In the genomic region with DNA sequence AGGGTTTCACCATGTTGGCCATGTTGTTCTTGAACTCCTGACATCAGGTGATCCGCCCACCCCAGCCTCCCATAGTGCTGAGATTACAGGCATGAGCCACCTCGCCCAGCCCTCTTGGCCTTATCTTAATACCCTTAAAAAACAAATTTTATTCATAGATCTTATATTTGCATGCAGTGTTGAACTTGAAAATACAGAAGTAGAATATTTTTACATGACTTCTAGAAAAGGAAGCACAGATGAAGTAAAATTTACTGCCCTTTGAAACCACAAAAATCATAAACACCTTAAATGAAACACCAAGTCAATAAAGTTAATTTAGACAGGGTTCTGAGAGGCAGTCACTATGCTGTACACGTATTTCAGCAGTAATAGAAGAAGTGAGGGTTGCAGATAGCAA, we compare ENCODE assay signal across 12 cellular contexts.
DNase-seq lines count a peak whose midpoint lies in the region; ATAC-seq and TF ChIP-seq lines count a peak whose summit lies in the region.
"Had no signal": no experiment of that assay in that cellular context is flagged by ENCODE, and none has a peak within 500 bp of the region (broad histone marks: within the 10 kb centered on the region; RNA-seq: fewer than 3 reads in every experiment).

No MANE protein-coding gene starts in this region.

- WGBS in lower leg skin, 2 donors = 89 to 93% methylated on average over 3 of the region's 3 CpGs

- peak; percentile 65 for ATAC-seq in GM19328 (IDR thresholded peaks at IDR 0.05; ENCODE audit: unreplicated experiment)
- peak; percentile 51 for ATAC-seq in HG02623 (IDR thresholded peaks at IDR 0.05; ENCODE audit: unreplicated experiment)
- ATAC-seq in HG03439 (IDR thresholded peaks at IDR 0.05; ENCODE audit: unreplicated experiment) = peak; percentile 79
- peak; percentile 65 to 70 for ATAC-seq in naive B cell (ENCODE audit: low read depth in 2 of 2)

- H3K9me3 Mint-ChIP-seq in naive B cell = peaks cover 10 to 30% (median 25%) of the 10 kb centered on the region in 7 donors

- peaks cover 49 to 71% (median 65%) of the 10 kb centered on the region in 3 donors for H3K4me1 Mint-ChIP-seq in naive B cell

- TF ChIP-seq CTCF in lower leg skin (IDR thresholded peaks at IDR 0.05) = no peak

- H3K27me3 Mint-ChIP-seq in naive B cell = no peaks in the 10 kb centered on the region

- no peak for TF ChIP-seq POLR2A in lower leg skin (IDR thresholded peaks at IDR 0.05)

- intact Hi-C loops in lower leg skin (cut with DNase I; ENCODE audit: low total_unique reads) = no loop called here

- no peak overlapping the region for H3K4me3 ChIP-seq in lower leg skin (ENCODE audit: low read depth, poor library complexity, severe bottlenecking)
- H3K4me3 ChIP-seq: thyroid gland had no signal

- H3K4me3 Mint-ChIP-seq in naive B cell = peak overlapping the region; percentile 17 to 88 (median 64)
- H3K4me3 Mint-ChIP-seq: mesothelial cell of epicardium had no signal

- peak; percentile 48 for DNase-seq in naive B cell
- no peak for DNase-seq in NCI-H2196 treated with DMSO at 0.1 percent for 48 hours (lab: John Stamatoyannopoulos, UW; ENCODE audit: unreplicated experiment)
- no peak for DNase-seq in NCI-H446 (lab: John Stamatoyannopoulos, UW)
- no peak for DNase-seq in T-helper 1 cell
- DNase-seq in lower leg skin (ENCODE audit: low spot score in 2 of 2) = no peak
- DNase-seq: hypothalamus, retina, thyroid gland had no signal

- H3K27ac Mint-ChIP-seq in naive B cell = peak overlapping the region; percentile 49 to 97 (median 89)

- H3K36me3 Mint-ChIP-seq in naive B cell = peaks cover 19 to 29% of the 10 kb centered on the region in 2 donors
